ENCODE assay signal across 1 cellular context in genomic region chr5:40833712-40834229, GRCh38.
TF ChIP-seq lines count a peak whose summit lies in the region.

No MANE protein-coding gene starts in this region.

TF ChIP-seq in GM12878, 131 proteins besides CTCF, POLR2A, EP300 and RAD21:
- TF ChIP-seq EGR1 (IDR thresholded peaks at IDR 0.05; ENCODE audit: borderline replicate concordance in 1 of 2, low read depth in 2 of 2, low read length in 2 of 2), result no peak
